3 cellular contexts compared by ENCODE assay signal in the genomic region with DNA sequence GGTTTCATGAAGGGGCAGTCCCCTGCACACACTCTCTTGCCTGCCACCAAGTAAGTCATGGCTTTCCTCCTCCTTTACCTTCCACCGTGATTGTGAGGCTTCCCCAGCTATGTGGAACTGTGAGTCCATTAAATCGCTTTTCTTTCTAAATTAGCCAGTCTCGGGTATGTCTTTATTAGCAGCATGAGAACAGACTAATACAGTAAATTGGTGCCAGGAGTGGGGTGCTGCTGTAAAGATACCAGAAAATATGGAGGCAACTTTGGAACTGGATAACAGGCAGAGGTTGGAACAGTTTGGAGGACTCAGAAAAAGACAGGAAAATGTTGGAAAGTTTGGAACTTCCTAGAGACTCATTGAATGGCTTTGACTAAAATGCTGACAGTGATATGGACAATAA. TPM values are rescaled to one million over a fixed set of nuclear protein-coding genes. Genes with fewer than 3 reads are reported as not detected.
"Had no signal": no experiment of that assay in that cellular context is flagged by ENCODE, and none has a peak within 500 bp of the region (broad histone marks: within the 10 kb centered on the region; RNA-seq: fewer than 3 reads in every experiment).

No MANE protein-coding gene starts in this region.

RNA-seq across cellular contexts. Expression of a gene that starts 26.1 kb away (rescaled TPM):
- total RNA-seq: M059J, MCF 10A, NCI-H460 had no signal
